In genomic region chr17:42322382-42323267, GRCh38 we compare ENCODE assay signal across 8 cellular contexts. TPM values are rescaled to one million over a fixed set of nuclear protein-coding genes. Genes with fewer than 3 reads are reported as not detected.
DNase-seq lines count a peak whose midpoint lies in the region; ATAC-seq, FAIRE-seq and TF ChIP-seq lines count a peak whose summit lies in the region.

No MANE protein-coding gene starts in this region.

- no peak overlapping the region for H3K4me3 ChIP-seq in suprapubic skin

- no peaks in the 10 kb centered on the region for H3K9me3 Mint-ChIP-seq in CD4-positive, alpha-beta T cell
- no peaks in the 10 kb centered on the region for H3K9me3 Mint-ChIP-seq in osteocyte (ENCODE audit: unreplicated experiment)

- no peak for TF ChIP-seq EP300 in suprapubic skin (IDR thresholded peaks at IDR 0.05)

- peak; percentile 100 for TF ChIP-seq CTCF in CD4-positive, alpha-beta T cell (IDR thresholded peaks at IDR 0.05)
- peak; percentile 100 for TF ChIP-seq CTCF in osteocyte (IDR thresholded peaks at IDR 0.05)
- TF ChIP-seq CTCF in suprapubic skin (IDR thresholded peaks at IDR 0.05) = peak; percentile 98 to 100

- peak overlapping the region; percentile 18 for H3K27ac ChIP-seq in CD4-positive, alpha-beta T cell (ENCODE audit: low read depth, low read length)
- H3K27ac ChIP-seq in suprapubic skin = peak overlapping the region; percentile 8

- peaks cover 4% of the 10 kb centered on the region for H3K4me1 ChIP-seq in suprapubic skin

- H3K36me3 ChIP-seq in suprapubic skin = peaks cover 97% of the 10 kb centered on the region

- H3K36me3 Mint-ChIP-seq in CD4-positive, alpha-beta T cell (ENCODE audit: low read depth) = peaks cover 76% of the 10 kb centered on the region
- H3K36me3 Mint-ChIP-seq in osteocyte (ENCODE audit: unreplicated experiment) = peaks cover 54% of the 10 kb centered on the region

- TF ChIP-seq POLR2A in suprapubic skin (IDR thresholded peaks at IDR 0.05) = no peak

- 33% methylated on average over 8 of the region's 10 CpGs for WGBS in suprapubic skin

- H3K9me3 ChIP-seq in CD4-positive, alpha-beta T cell (ENCODE audit: control insufficient read depth, low read length) = no peaks in the 10 kb centered on the region
- no peaks in the 10 kb centered on the region for H3K9me3 ChIP-seq in suprapubic skin

- peak; percentile 97 for ATAC-seq in CD4-positive, alpha-beta T cell (ENCODE audit: poor library complexity)
- ATAC-seq in GM21723 (IDR thresholded peaks at IDR 0.05; ENCODE audit: unreplicated experiment) = peak; percentile 70

- DNase-seq in CD4-positive, alpha-beta T cell = peak; percentile 89 to 96 (median 95)
- DNase-seq in NCI-H1092 (lab: John Stamatoyannopoulos, UW) (peak; percentile 88), SK-MEL-5 (ENCODE audit: low read depth, low spot score) (peak; percentile 93), activated gamma-delta T cell treated with Interleukin-2 at 50 U/mL for 16 hours (peak; percentile 97), frontal cortex (ENCODE audit: low spot score in 2 of 2) (peak; percentile 69 to 85), osteocyte (ENCODE audit: extremely low spot score, unreplicated experiment) (peak; percentile 96), suprapubic skin (ENCODE audit: low spot score in 2 of 2) (peak; percentile 96 to 98)

- POLR2A ChIA-PET in CD4-positive, alpha-beta T cell (lab: Charles Lee) = interaction anchor here (0.6 to 3.8 kb wide), 6 partner anchors 9 to 92 kb away, joined by 3 to 25 read pairs (median 5); partner anchors contain the start of gene STAT3

- intact Hi-C loops in CD4-positive, alpha-beta T cell (cut with DNase I, micrococcal nuclease) = loop anchor here (1.0 to 5.0 kb wide), 4 partner anchors 65 to 195 kb away; partner anchors contain the start of gene STAT3 (in 1 of the 2)

- FAIRE-seq in frontal cortex (lab: Jason Lieb, UNC) = no peak

- no peak overlapping the region for H3K4me3 Mint-ChIP-seq in CD4-positive, alpha-beta T cell
- H3K4me3 Mint-ChIP-seq in osteocyte (ENCODE audit: unreplicated experiment) = no peak overlapping the region

- in situ Hi-C loops in SK-MEL-5 (cut with HindIII; ENCODE audit: low pct_unique_long_range_greater_than_20kb, low sequenced_read_pairs) = loop anchor here (25.0 kb wide), 1 partner anchor 190 kb away; no protein-coding TSS in a partner anchor

- CTCF ChIA-PET in CD4-positive, alpha-beta T cell (lab: Charles Lee) = interaction anchor here (0.6 to 15.7 kb wide), 22 partner anchors 10 to 205 kb away, joined by 3 to 187 read pairs (median 4); partner anchors contain the start of genes CAVIN1, GHDC and STAT3

- no peaks in the 10 kb centered on the region for H3K27me3 Mint-ChIP-seq in CD4-positive, alpha-beta T cell
- H3K27me3 Mint-ChIP-seq in osteocyte (ENCODE audit: unreplicated experiment) = no peaks in the 10 kb centered on the region

- peak overlapping the region; percentile 76 for H3K27ac Mint-ChIP-seq in CD4-positive, alpha-beta T cell
- H3K27ac Mint-ChIP-seq in osteocyte (ENCODE audit: unreplicated experiment) = peak overlapping the region; percentile 74

- no peaks in the 10 kb centered on the region for H3K27me3 ChIP-seq in CD4-positive, alpha-beta T cell (ENCODE audit: control insufficient read depth, insufficient read depth, low read length)
- no peaks in the 10 kb centered on the region for H3K27me3 ChIP-seq in suprapubic skin

- peaks cover 37% of the 10 kb centered on the region for H3K4me1 Mint-ChIP-seq in CD4-positive, alpha-beta T cell (ENCODE audit: low read depth)
- peaks cover 20% of the 10 kb centered on the region for H3K4me1 Mint-ChIP-seq in osteocyte (ENCODE audit: unreplicated experiment)

RNA-seq across cellular contexts. Expression of gene STAT5A, which starts 34.3 kb away (rescaled TPM):
- total RNA-seq in CD4-positive, alpha-beta T cell = 100 to 1,000 TPM; 141 to 150 TPM
- 2.9 and 3.5 TPM in 2 replicates for total RNA-seq in SK-MEL-5 (2014; rRNA removed; shearing (Covaris generic))
- polyA plus RNA-seq in SK-MEL-5 (2015; cell fraction: cytosol; rRNA removed) = 1.7 and 2.5 TPM in 2 replicates
- polyA plus RNA-seq in SK-MEL-5 (2015; cell fraction: nucleus; rRNA removed) = 3.1 and 4.1 TPM in 2 replicates
- total RNA-seq in frontal cortex = 1.6 TPM
- 45.5 and 47.7 TPM in 2 replicates for total RNA-seq in osteocyte
- total RNA-seq in suprapubic skin = 10 to 100 TPM; 32.1 to 56.0 (median 45.6) TPM

RNA-seq across cellular contexts. Expression of gene STAT5B, which starts 46.4 kb away (rescaled TPM):
- total RNA-seq in CD4-positive, alpha-beta T cell = 100 to 1,000 TPM in 1 of 2 experiments, 10 to 100 TPM in 1; 99.4 to 104 TPM
- 33.4 and 37.2 TPM in 2 replicates for total RNA-seq in SK-MEL-5 (2014; rRNA removed; shearing (Covaris generic))
- polyA plus RNA-seq in SK-MEL-5 (2015; cell fraction: cytosol; rRNA removed) = 42.9 and 48.2 TPM in 2 replicates
- polyA plus RNA-seq in SK-MEL-5 (2015; cell fraction: nucleus; rRNA removed) = 87.6 and 95.2 TPM in 2 replicates
- total RNA-seq in frontal cortex (17.5 TPM), osteocyte (41.3 and 49.7 TPM in 2 replicates), suprapubic skin (100 to 1,000 TPM in 1 of 4 donors, 10 to 100 TPM in 3; 52.7 to 105 (median 57.6) TPM)
